Comparison of ENCODE assay signal across 8 cellular contexts in the genomic region with DNA sequence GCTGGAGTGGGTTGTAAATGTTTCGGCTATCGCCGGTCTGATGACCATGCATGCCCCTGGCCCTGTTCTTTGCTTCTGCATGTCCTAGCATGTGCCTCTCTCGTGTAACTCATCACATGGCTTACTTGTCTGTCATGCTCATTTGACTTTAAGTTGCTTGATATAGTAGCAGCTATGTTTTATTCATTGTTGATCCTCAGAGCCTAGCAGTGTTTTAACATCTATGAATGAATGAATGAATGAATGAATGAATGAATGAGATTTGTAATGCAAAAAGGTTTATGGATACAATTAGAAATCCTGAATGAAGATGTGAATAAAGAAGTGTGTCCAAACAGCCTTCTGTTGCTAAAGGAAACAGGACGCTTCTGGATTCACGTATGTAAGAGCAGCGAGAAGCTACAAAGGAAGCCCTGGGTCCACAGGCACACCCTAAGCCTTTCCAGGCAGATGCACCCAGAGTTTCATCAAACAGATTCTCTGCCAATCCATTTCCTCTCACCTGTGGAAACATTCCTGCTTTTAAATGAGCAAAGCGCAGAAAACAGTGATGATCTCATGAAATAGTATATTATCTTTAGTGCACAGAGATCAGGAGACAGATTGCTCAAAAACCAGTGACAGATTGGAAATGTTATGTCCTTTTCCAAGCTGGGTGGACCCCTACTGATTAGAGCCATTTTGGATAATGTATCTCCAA. TPM values are rescaled to one million over a fixed set of nuclear protein-coding genes. Genes with fewer than 3 reads are reported as not detected.
DNase-seq lines count a peak whose midpoint lies in the region; ATAC-seq, FAIRE-seq and TF ChIP-seq lines count a peak whose summit lies in the region.

No MANE protein-coding gene starts in this region.

- CTCF ChIA-PET in A549 (lab: Yijun Ruan, JAX), result interaction anchor here (0.7 to 8.5 kb wide), 11 partner anchors 15 to 1056 kb away, joined by 3 to 189 read pairs (median 4); partner anchors contain the start of gene EMP1

- 94% methylated on average over 8 of the region's 8 CpGs for WGBS in A549 (ENCODE audit: missing lambda C conversion rate)

- TF ChIP-seq RAD21 in A549 (conservative IDR thresholded peaks at IDR 0.05 in 1 of 2, IDR thresholded peaks at IDR 0.05 in 1 of 2), result no peak

- no peak for DNase-seq in A549 (ENCODE audit: low read depth in 1 of 2, low spot score in 1 of 2)
- no peak for DNase-seq in breast epithelium (ENCODE audit: low spot score in 2 of 2)
- DNase-seq in AG20443 (ENCODE audit: low spot score), result no peak
- DNase-seq in HUDEP-2 (lab: John Stamatoyannopoulos, UW; ENCODE audit: unreplicated experiment in 76 of 76), result no peak

- H3K4me1 ChIP-seq in A549 (peaks cover 58% of the 10 kb centered on the region), HUES6 (ENCODE audit: control insufficient read depth, insufficient read depth, low read length) (peaks cover 41% of the 10 kb centered on the region), breast epithelium (peaks cover 9 to 15% of the 10 kb centered on the region in 2 donors), muscle layer of colon (ENCODE audit: insufficient read depth, low read length) (peaks cover 32% of the 10 kb centered on the region)

- no peaks in the 10 kb centered on the region for H3K36me3 ChIP-seq in HUES6 (ENCODE audit: control insufficient read depth, insufficient read depth, low read length)
- no peaks in the 10 kb centered on the region for H3K36me3 ChIP-seq in breast epithelium
- no peaks in the 10 kb centered on the region for H3K36me3 ChIP-seq in muscle layer of colon (ENCODE audit: insufficient read depth, low read length)

- no peaks in the 10 kb centered on the region for H3K9me3 ChIP-seq in A549
- H3K9me3 ChIP-seq in HUES6 (ENCODE audit: control insufficient read depth, insufficient read depth, low read depth, low read length), result no peaks in the 10 kb centered on the region
- H3K9me3 ChIP-seq in breast epithelium, result no peaks in the 10 kb centered on the region
- H3K9me3 ChIP-seq in muscle layer of colon (ENCODE audit: low read length), result no peaks in the 10 kb centered on the region

- TF ChIP-seq CTCF in A549 (IDR thresholded peaks at IDR 0.05) (no peak), breast epithelium (IDR thresholded peaks at IDR 0.05) (no peak)

- ATAC-seq in A549, result no peak
- ATAC-seq in HG03039 (IDR thresholded peaks at IDR 0.05; ENCODE audit: unreplicated experiment), result no peak
- ATAC-seq in GM18502 (IDR thresholded peaks at IDR 0.05; ENCODE audit: poor library complexity, unreplicated experiment), result no peak

- H3K4me2 ChIP-seq in A549, result peak overlapping the region; percentile 97

- intact Hi-C loops in breast epithelium (cut with DNase I; ENCODE audit: low total_unique reads), result loop anchor here (10.0 kb wide), 1 partner anchor 105 kb away; no protein-coding TSS in a partner anchor

- no peak for TF ChIP-seq EP300 in A549 (IDR thresholded peaks at IDR 0.05)

- peak overlapping the region; percentile 62 for H3K9ac ChIP-seq in HUES6 (ENCODE audit: low read length)
- peak overlapping the region; percentile 37 for H3K9ac ChIP-seq in muscle layer of colon (ENCODE audit: low read length)

- no peak overlapping the region; the same call in 2 of the 3 replicates for H3K4me3 ChIP-seq in A549
- H3K4me3 ChIP-seq in HUES6 (ENCODE audit: low read depth, low read length), result peak overlapping the region; percentile 78
- peak overlapping the region in 1 of 3 donors; percentile 85 for H3K4me3 ChIP-seq in breast epithelium
- H3K4me3 ChIP-seq in muscle layer of colon (ENCODE audit: low read depth in 1 of 2, low read length in 2 of 2), result peak overlapping the region in 1 of 2 donors; percentile 49

- TF ChIP-seq POLR2A in A549 (IDR thresholded peaks at IDR 0.05; ENCODE audit: low read length), result no peak
- no peak for TF ChIP-seq POLR2A in breast epithelium (IDR thresholded peaks at IDR 0.05)

- peak overlapping the region; percentile 95 for H3K27ac ChIP-seq in A549
- H3K27ac ChIP-seq in HUES6 (ENCODE audit: low read depth, low read length), result peak overlapping the region; percentile 33; the same call in 1 of the 2 replicates
- peak overlapping the region; percentile 100 for H3K27ac ChIP-seq in breast epithelium
- H3K27ac ChIP-seq in muscle layer of colon (ENCODE audit: low read depth, low read length), result peak overlapping the region; percentile 72

- H3K27me3 ChIP-seq in HUES6 (ENCODE audit: control insufficient read depth, insufficient read depth, low read length), result no peaks in the 10 kb centered on the region
- H3K27me3 ChIP-seq in breast epithelium, result no peaks in the 10 kb centered on the region
- H3K27me3 ChIP-seq in muscle layer of colon (ENCODE audit: control insufficient read depth in 1 of 2, insufficient read depth in 2 of 2, low read length in 2 of 2), result no peaks in the 10 kb centered on the region

- FAIRE-seq in A549 (lab: Jason Lieb, UNC), result no peak

- POLR2A ChIA-PET in A549 (lab: Yijun Ruan, JAX), result interaction anchor here (0.6 to 2.3 kb wide), 4 partner anchors 96 to 299 kb away, joined by 4 to 14 read pairs (median 6); partner anchors contain the start of gene EMP1

TF ChIP-seq in A549, 52 proteins besides CTCF, POLR2A, EP300 and RAD21:
- TF ChIP-seq JUNB (IDR thresholded peaks at IDR 0.05) (no peak), SMC3 (IDR thresholded peaks at IDR 0.05) (no peak), HDAC2 (IDR thresholded peaks at IDR 0.05) (no peak), BCL3 (IDR thresholded peaks at IDR 0.05) (no peak), RNF2 (IDR thresholded peaks at IDR 0.05; ENCODE audit: borderline replicate concordance, low read depth) (no peak), ZSCAN20 (CRISPR knock-in tag; IDR thresholded peaks at IDR 0.05) (no peak), GATA3 (IDR thresholded peaks at IDR 0.05; ENCODE audit: borderline replicate concordance) (no peak), RCOR1 (IDR thresholded peaks at IDR 0.05; ENCODE audit: low read depth, low read length) (no peak), KDM5A (IDR thresholded peaks at IDR 0.05) (no peak), USF2 (IDR thresholded peaks at IDR 0.05) (no peak), CBX2 (IDR thresholded peaks at IDR 0.05; ENCODE audit: borderline replicate concordance, low read depth) (no peak), MAZ (IDR thresholded peaks at IDR 0.05; ENCODE audit: borderline replicate concordance, low read depth, low read length) (no peak), EHF (CRISPR knock-in tag; IDR thresholded peaks at IDR 0.05) (no peak), RARB (CRISPR knock-in tag; IDR thresholded peaks at IDR 0.05) (no peak)
- TF ChIP-seq, protein P1, sequence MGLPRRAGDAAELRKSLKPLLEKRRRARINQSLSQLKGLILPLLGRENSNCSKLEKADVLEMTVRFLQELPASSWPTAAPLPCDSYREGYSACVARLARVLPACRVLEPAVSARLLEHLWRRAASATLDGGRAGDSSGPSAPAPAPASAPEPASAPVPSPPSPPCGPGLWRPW (IDR thresholded peaks at IDR 0.05), result no peak

RNA-seq across cellular contexts. Expression of gene GSG1, which starts 3.4 kb away (rescaled TPM):
- polyA plus RNA-seq in A549 (2011; rRNA removed) (not detected in 2 replicates), A549 (2017; fragmentation: RNase III; extraction: RNeasy Plus Mini Kit Qiagen cat#74134 plus additional on column Dnase treatment) (0.06 to 0.26 TPM (median 0.16 TPM) in 3 replicates)
- 0.06 and 0.09 TPM in 2 replicates for polyA plus RNA-seq in A549 (2012; cell fraction: cytosol; rRNA removed)
- 0.07 and 0.10 TPM in 2 replicates for polyA plus RNA-seq in A549 (2012; cell fraction: nucleus; rRNA removed)
- polyA minus RNA-seq in A549 (2011; rRNA and poly(A)+ RNA removed), result 0.25 TPM in 1 of 2 replicates, not detected in the other
- total RNA-seq in breast epithelium, result not detected

RNA-seq across cellular contexts. Expression of gene FAM234B, which starts 55.9 kb away (rescaled TPM):
- polyA plus RNA-seq in A549 (2011; rRNA removed) (7.4 and 7.5 TPM in 2 replicates), A549 (2017; fragmentation: RNase III; extraction: RNeasy Plus Mini Kit Qiagen cat#74134 plus additional on column Dnase treatment) (2.5 to 2.8 TPM (median 2.6 TPM) in 3 replicates)
- 2.2 and 2.4 TPM in 2 replicates for polyA plus RNA-seq in A549 (2012; cell fraction: cytosol; rRNA removed)
- polyA plus RNA-seq in A549 (2012; cell fraction: nucleus; rRNA removed), result 2.8 and 3.5 TPM in 2 replicates
- 17.4 and 18.1 TPM in 2 replicates for polyA minus RNA-seq in A549 (2011; rRNA and poly(A)+ RNA removed)
- total RNA-seq in breast epithelium, result 10 to 100 TPM in 2 of 3 donors, 1 to 10 TPM in 1; 4.6 to 21.4 (median 16.4) TPM

Comparison
In these comparisons a context has a peak if more than half of its experiments do, and no peak if none do; other contexts are left out.
1. H3K27ac ChIP-seq: peak in every context shown above with its lines; median percentile 100 in breast epithelium; 95 in A549; 72 in muscle layer of colon; 33 in HUES6.